ENCODE assay signal across 15 cellular contexts in genomic region chr2:230447036-230447435, GRCh38. TPM values are rescaled to one million over a fixed set of nuclear protein-coding genes. Genes with fewer than 3 reads are reported as not detected.
DNase-seq lines count a peak whose midpoint lies in the region; TF ChIP-seq lines count a peak whose summit lies in the region.
"Had no signal": no experiment of that assay in that cellular context is flagged by ENCODE, and none has a peak within 500 bp of the region (broad histone marks: within the 10 kb centered on the region; RNA-seq: fewer than 3 reads in every experiment).

No MANE protein-coding gene starts in this region.

- DNase-seq in activated naive CD4-positive, alpha-beta T cell (lab: John Stamatoyannopoulos, UW), result no peak
- DNase-seq in effector memory CD4-positive, alpha-beta T cell, result no peak
- DNase-seq in occipital lobe (lab: John Stamatoyannopoulos, UW) (no peak), T-helper 9 cell (no peak), amniotic stem cell (lab: John Stamatoyannopoulos, UW) (no peak), NCI-H2029 (lab: John Stamatoyannopoulos, UW) (no peak)
- DNase-seq: heart right ventricle, mammary epithelial cell, MG63, NCI-H1694 treated with DMSO at 0.1 percent for 48 hours, NCI-H510A had no signal

- no peaks in the 10 kb centered on the region for H4K20me1 ChIP-seq in SU-DHL-6 (ENCODE audit: low read depth, low read length)

- H3K4me1 Mint-ChIP-seq in activated naive CD4-positive, alpha-beta T cell treated with anti-CD3 and anti-CD28 coated beads, Interleukin-2, amount 50 U/mL, for 24 hours, result peaks cover 78% of the 10 kb centered on the region
- H3K4me1 Mint-ChIP-seq: neural crest cell had no signal

- no peaks in the 10 kb centered on the region for H3K9me3 Mint-ChIP-seq in activated naive CD4-positive, alpha-beta T cell treated with anti-CD3 and anti-CD28 coated beads, Interleukin-2, amount 50 U/mL, for 24 hours
- H3K9me3 Mint-ChIP-seq: neural crest cell had no signal

- H3K27me3 ChIP-seq in SU-DHL-6 (ENCODE audit: low read length), result no peaks in the 10 kb centered on the region
- no peaks in the 10 kb centered on the region for H3K27me3 ChIP-seq in effector memory CD4-positive, alpha-beta T cell (replicated peaks; ENCODE audit: control insufficient read depth, insufficient read depth, low read length, poor library complexity, severe bottlenecking)
- H3K27me3 ChIP-seq: heart right ventricle, MG63, SJSA1 had no signal

- no peak overlapping the region for H3K4me3 Mint-ChIP-seq in activated naive CD4-positive, alpha-beta T cell treated with anti-CD3 and anti-CD28 coated beads, Interleukin-2, amount 50 U/mL, for 24 hours
- H3K4me3 Mint-ChIP-seq: neural crest cell had no signal

- H3K4me1 ChIP-seq in effector memory CD4-positive, alpha-beta T cell (ENCODE audit: control insufficient read depth, insufficient read depth, low read length, poor library complexity, severe bottlenecking), result peaks cover 31% of the 10 kb centered on the region

- H3K36me3 Mint-ChIP-seq in activated naive CD4-positive, alpha-beta T cell treated with anti-CD3 and anti-CD28 coated beads, Interleukin-2, amount 50 U/mL, for 24 hours, result peaks cover 52% of the 10 kb centered on the region

- H3K9ac ChIP-seq in SU-DHL-6 (ENCODE audit: low read length), result no peak overlapping the region

- peaks cover 43% of the 10 kb centered on the region for H3K36me3 ChIP-seq in SU-DHL-6 (ENCODE audit: low read length)
- H3K36me3 ChIP-seq in effector memory CD4-positive, alpha-beta T cell (ENCODE audit: control insufficient read depth, insufficient read depth, low read length), result peaks cover 89% of the 10 kb centered on the region

- peaks cover 35% of the 10 kb centered on the region for H3F3A ChIP-seq in SU-DHL-6 (ENCODE audit: insufficient read depth)

- H3K4me3 ChIP-seq in SU-DHL-6 (ENCODE audit: insufficient read depth, low read length, poor library complexity, severe bottlenecking), result no peak overlapping the region
- H3K4me3 ChIP-seq in effector memory CD4-positive, alpha-beta T cell (ENCODE audit: insufficient read depth, low read depth, low read length, poor library complexity, severe bottlenecking), result no peak overlapping the region
- H3K4me3 ChIP-seq: heart right ventricle, MG63, SJSA1 had no signal

- peak overlapping the region; percentile 53 for H3K4me2 ChIP-seq in SU-DHL-6 (ENCODE audit: low read depth, low read length, poor library complexity, severe bottlenecking)

- TF ChIP-seq CTCF in SU-DHL-6 (IDR thresholded peaks at IDR 0.05; ENCODE audit: insufficient read depth, low read length, poor library complexity, severe bottlenecking), result no peak

- no peak overlapping the region for H2AFZ ChIP-seq in SU-DHL-6 (ENCODE audit: low read depth, low read length, severe bottlenecking)

- H3K9me3 ChIP-seq in SU-DHL-6 (ENCODE audit: insufficient read depth, low read length), result no peaks in the 10 kb centered on the region
- H3K9me3 ChIP-seq in effector memory CD4-positive, alpha-beta T cell (ENCODE audit: control insufficient read depth, low read length), result no peaks in the 10 kb centered on the region
- H3K9me3 ChIP-seq: heart right ventricle, MG63, SJSA1 had no signal

- peaks cover 4% of the 10 kb centered on the region; the same call in 1 of the 2 replicates for H3K79me2 ChIP-seq in SU-DHL-6 (ENCODE audit: insufficient read depth, low read length)

- H3K27ac Mint-ChIP-seq in activated naive CD4-positive, alpha-beta T cell treated with anti-CD3 and anti-CD28 coated beads, Interleukin-2, amount 50 U/mL, for 24 hours, result peak overlapping the region; percentile 90

- H3K27me3 Mint-ChIP-seq in activated naive CD4-positive, alpha-beta T cell treated with anti-CD3 and anti-CD28 coated beads, Interleukin-2, amount 50 U/mL, for 24 hours, result no peaks in the 10 kb centered on the region

- H3K9me2 ChIP-seq in SU-DHL-6 (replicated peaks; ENCODE audit: insufficient read depth, low read length), result no peaks in the 10 kb centered on the region

- peak overlapping the region; percentile 81 for H3K27ac ChIP-seq in SU-DHL-6 (ENCODE audit: low read depth, low read length)
- peak overlapping the region; percentile 4 for H3K27ac ChIP-seq in effector memory CD4-positive, alpha-beta T cell (ENCODE audit: insufficient read depth, low read length, poor library complexity, severe bottlenecking)
- H3K27ac ChIP-seq: SJSA1 had no signal

RNA-seq across cellular contexts. Expression of gene SP100, which starts 31.0 kb away (rescaled TPM):
- 4.8 TPM for total RNA-seq in occipital lobe
- total RNA-seq: neural crest cell had no signal
